In genomic region chr3:126461450-126462070, GRCh38 we compare ENCODE assay signal across 18 cellular contexts. TPM values are rescaled to one million over a fixed set of nuclear protein-coding genes. Genes with fewer than 3 reads are reported as not detected.
"Had no signal": no experiment of that assay in that cellular context is flagged by ENCODE, and none has a peak within 500 bp of the region (broad histone marks: within the 10 kb centered on the region; RNA-seq: fewer than 3 reads in every experiment).

No MANE protein-coding gene starts in this region.

- DNase-seq: activated CD4-positive, alpha-beta T cell treated with anti-CD3 and anti-CD28 coated beads, Interleukin-2, amount 50 U/mL, for 48 hours; activated CD4-positive, CD25-positive, alpha-beta regulatory T cell; activated naive CD4-positive, alpha-beta T cell treated with Interleukin-2 at 50 U/mL for 16 hours; caudate nucleus; colonic mucosa; effector CD4-positive, alpha-beta T cell; foreskin melanocyte; mucosa of descending colon; occipital lobe; stimulated activated naive B cell treated with anti-CD40 and anti-IgM and Interleukin-4, amounts not matched to agents 10 μg/mL and 1 μg/mL and 100 μg/mL, for 72 hours; T-helper 1 cell; transverse colon had no signal

- H3K27me3 ChIP-seq: colonic mucosa, transverse colon had no signal

- H3K9me3 ChIP-seq: colonic mucosa, mucosa of descending colon, prostate gland, transverse colon had no signal

- H3K27ac ChIP-seq: colonic mucosa, prostate gland, SK-N-MC, transverse colon had no signal

- ATAC-seq: mucosa of descending colon; naive thymus-derived CD8-positive, alpha-beta T cell; stimulated activated naive B cell treated with anti-CD40 and anti-IgM and Interleukin-4, amounts not matched to agents 10 μg/mL and 1 μg/mL and 100 μg/mL, for 72 hours had no signal

- H3K4me3 ChIP-seq: colonic mucosa, lung, mucosa of descending colon, prostate gland, SK-N-MC, transverse colon had no signal

- H3K4me1 ChIP-seq: colonic mucosa, prostate gland, transverse colon had no signal

- FAIRE-seq: keratinocyte had no signal

RNA-seq across cellular contexts. Expression of gene UROC1, which starts 56.0 kb away (rescaled TPM):
- total RNA-seq: colonic mucosa, mucosa of descending colon, occipital lobe, subcutaneous adipose tissue, transverse colon had no signal
- polyA plus RNA-seq: keratinocyte had no signal
